ENCODE assay signal across 1 cellular context in the genomic region with DNA sequence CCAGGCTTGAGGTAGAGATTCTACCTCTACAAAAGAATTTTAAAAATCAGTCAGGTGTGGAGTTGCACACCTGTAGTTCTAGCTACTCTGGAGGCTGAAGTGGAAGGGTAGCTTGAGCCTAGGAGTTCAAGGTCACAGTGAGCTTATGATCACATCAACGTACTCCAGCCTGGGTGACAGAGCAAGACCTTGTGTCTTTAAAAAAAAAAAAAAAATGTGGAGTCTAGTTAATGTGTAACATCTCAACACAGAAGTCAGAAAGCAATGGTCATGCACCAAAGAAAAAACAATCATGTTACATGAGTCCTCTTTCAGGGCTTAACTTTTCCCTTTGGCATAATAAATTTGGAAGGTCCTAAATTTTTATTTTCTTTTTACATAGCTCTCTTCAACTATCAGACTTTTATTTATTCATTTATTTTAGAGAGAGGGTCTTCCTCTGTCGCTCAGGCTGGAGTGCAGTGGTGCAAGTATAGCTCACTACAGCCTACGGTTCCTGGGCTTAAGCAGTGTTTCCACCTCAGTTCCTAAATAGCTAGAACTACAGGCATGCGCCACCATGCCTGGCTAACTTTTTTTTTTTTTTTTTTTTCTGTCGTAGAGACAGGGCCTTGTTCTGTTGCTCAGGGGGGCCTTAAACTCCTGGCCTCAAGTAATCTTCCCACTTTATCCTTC.
TF ChIP-seq lines count a peak whose summit lies in the region.

No MANE protein-coding gene starts in this region.

TF ChIP-seq in HepG2, 621 proteins besides CTCF, POLR2A, EP300 and RAD21 (continued from another document and continues in another):
- TF ChIP-seq, protein P1, sequence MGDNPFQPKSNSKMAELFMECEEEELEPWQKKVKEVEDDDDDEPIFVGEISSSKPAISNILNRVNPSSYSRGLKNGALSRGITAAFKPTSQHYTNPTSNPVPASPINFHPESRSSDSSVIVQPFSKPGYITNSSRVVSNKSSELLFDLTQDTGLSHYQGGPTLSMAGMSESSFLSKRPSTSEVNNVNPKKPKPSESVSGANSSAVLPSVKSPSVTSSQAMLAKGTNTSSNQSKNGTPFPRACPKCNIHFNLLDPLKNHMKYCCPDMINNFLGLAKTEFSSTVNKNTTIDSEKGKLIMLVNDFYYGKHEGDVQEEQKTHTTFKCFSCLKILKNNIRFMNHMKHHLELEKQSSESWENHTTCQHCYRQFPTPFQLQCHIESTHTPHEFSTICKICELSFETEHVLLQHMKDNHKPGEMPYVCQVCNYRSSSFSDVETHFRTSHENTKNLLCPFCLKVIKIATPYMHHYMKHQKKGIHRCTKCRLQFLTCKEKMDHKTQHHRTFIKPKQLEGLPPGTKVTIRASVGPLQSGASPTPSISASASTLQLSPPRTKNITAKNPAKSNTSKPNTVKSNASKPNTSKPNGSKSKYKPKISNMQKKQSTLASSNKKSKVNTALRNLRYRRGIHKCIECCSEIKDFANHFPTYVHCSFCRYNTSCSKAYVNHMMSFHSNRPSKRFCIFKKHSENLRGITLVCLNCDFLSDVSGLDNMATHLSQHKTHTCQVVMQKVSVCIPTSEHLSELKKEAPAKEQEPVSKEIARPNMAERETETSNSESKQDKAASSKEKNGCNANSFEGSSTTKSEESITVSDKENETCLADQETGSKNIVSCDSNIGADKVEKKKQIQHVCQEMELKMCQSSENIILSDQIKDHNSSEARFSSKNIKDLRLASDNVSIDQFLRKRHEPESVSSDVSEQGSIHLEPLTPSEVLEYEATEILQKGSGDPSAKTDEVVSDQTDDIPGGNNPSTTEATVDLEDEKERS (CRISPR knock-in tag; IDR thresholded peaks at IDR 0.05): peak; percentile 16; the same call in 1 of the 2 replicates
- TF ChIP-seq TCF7 (IDR thresholded peaks at IDR 0.05; ENCODE audit: low read depth): 0 out of 2 replicates have a peak, but pooled peaks have one; percentile 8
- TF ChIP-seq NR2F6 (IDR thresholded peaks at IDR 0.05): 0 out of 2 replicates have a peak, but pooled peaks have one; percentile 21
- TF ChIP-seq NR2F6 (CRISPR knock-in tag; IDR thresholded peaks at IDR 0.05): peak; percentile 73
- peak; percentile 14; the same call in 1 of the 2 replicates for TF ChIP-seq KAT8 (CRISPR knock-in tag; IDR thresholded peaks at IDR 0.05)
- TF ChIP-seq, protein P2, sequence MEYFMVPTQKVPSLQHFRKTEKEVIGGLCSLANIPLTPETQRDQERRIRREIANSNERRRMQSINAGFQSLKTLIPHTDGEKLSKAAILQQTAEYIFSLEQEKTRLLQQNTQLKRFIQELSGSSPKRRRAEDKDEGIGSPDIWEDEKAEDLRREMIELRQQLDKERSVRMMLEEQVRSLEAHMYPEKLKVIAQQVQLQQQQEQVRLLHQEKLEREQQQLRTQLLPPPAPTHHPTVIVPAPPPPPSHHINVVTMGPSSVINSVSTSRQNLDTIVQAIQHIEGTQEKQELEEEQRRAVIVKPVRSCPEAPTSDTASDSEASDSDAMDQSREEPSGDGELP (IDR thresholded peaks at IDR 0.05; ENCODE audit: borderline replicate concordance, low read depth): peak; percentile 27; the same call in 1 of the 2 replicates
- TF ChIP-seq CREB1 (IDR thresholded peaks at IDR 0.05): no peak
- 0 out of 2 replicates have a peak, but pooled peaks have one; percentile 18 for TF ChIP-seq CREB1 (CRISPR knock-in tag; IDR thresholded peaks at IDR 0.05)
- 0 out of 2 replicates have a peak, but pooled peaks have one; percentile 42 for TF ChIP-seq ZNF292 (CRISPR knock-in tag; IDR thresholded peaks at IDR 0.05; ENCODE audit: borderline replicate concordance, low read depth)
- TF ChIP-seq, protein P3, sequence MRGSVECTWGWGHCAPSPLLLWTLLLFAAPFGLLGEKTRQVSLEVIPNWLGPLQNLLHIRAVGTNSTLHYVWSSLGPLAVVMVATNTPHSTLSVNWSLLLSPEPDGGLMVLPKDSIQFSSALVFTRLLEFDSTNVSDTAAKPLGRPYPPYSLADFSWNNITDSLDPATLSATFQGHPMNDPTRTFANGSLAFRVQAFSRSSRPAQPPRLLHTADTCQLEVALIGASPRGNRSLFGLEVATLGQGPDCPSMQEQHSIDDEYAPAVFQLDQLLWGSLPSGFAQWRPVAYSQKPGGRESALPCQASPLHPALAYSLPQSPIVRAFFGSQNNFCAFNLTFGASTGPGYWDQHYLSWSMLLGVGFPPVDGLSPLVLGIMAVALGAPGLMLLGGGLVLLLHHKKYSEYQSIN (CRISPR knock-in tag; IDR thresholded peaks at IDR 0.05; ENCODE audit: borderline replicate concordance): no peak
- TF ChIP-seq HDAC1 (CRISPR knock-in tag; IDR thresholded peaks at IDR 0.05): 0 out of 2 replicates have a peak, but pooled peaks have one; percentile 24
- no peak for TF ChIP-seq ISL2 (CRISPR knock-in tag; IDR thresholded peaks at IDR 0.05)
- TF ChIP-seq, protein P4, sequence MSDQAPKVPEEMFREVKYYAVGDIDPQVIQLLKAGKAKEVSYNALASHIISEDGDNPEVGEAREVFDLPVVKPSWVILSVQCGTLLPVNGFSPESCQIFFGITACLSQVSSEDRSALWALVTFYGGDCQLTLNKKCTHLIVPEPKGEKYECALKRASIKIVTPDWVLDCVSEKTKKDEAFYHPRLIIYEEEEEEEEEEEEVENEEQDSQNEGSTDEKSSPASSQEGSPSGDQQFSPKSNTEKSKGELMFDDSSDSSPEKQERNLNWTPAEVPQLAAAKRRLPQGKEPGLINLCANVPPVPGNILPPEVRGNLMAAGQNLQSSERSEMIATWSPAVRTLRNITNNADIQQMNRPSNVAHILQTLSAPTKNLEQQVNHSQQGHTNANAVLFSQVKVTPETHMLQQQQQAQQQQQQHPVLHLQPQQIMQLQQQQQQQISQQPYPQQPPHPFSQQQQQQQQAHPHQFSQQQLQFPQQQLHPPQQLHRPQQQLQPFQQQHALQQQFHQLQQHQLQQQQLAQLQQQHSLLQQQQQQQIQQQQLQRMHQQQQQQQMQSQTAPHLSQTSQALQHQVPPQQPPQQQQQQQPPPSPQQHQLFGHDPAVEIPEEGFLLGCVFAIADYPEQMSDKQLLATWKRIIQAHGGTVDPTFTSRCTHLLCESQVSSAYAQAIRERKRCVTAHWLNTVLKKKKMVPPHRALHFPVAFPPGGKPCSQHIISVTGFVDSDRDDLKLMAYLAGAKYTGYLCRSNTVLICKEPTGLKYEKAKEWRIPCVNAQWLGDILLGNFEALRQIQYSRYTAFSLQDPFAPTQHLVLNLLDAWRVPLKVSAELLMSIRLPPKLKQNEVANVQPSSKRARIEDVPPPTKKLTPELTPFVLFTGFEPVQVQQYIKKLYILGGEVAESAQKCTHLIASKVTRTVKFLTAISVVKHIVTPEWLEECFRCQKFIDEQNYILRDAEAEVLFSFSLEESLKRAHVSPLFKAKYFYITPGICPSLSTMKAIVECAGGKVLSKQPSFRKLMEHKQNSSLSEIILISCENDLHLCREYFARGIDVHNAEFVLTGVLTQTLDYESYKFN (CRISPR knock-in tag; conservative IDR thresholded peaks at IDR 0.05): peak; percentile 87
- TF ChIP-seq KDM6A (CRISPR knock-in tag; IDR thresholded peaks at IDR 0.05; ENCODE audit: low read depth): peak; percentile 65
- TF ChIP-seq ZEB1 (IDR thresholded peaks at IDR 0.05; ENCODE audit: insufficient replicate concordance, low read depth): peak; percentile 63
- TF ChIP-seq, protein P5, sequence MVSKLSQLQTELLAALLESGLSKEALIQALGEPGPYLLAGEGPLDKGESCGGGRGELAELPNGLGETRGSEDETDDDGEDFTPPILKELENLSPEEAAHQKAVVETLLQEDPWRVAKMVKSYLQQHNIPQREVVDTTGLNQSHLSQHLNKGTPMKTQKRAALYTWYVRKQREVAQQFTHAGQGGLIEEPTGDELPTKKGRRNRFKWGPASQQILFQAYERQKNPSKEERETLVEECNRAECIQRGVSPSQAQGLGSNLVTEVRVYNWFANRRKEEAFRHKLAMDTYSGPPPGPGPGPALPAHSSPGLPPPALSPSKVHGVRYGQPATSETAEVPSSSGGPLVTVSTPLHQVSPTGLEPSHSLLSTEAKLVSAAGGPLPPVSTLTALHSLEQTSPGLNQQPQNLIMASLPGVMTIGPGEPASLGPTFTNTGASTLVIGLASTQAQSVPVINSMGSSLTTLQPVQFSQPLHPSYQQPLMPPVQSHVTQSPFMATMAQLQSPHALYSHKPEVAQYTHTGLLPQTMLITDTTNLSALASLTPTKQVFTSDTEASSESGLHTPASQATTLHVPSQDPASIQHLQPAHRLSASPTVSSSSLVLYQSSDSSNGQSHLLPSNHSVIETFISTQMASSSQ (IDR thresholded peaks at IDR 0.05; ENCODE audit: low read depth): peak; percentile 98
- TF ChIP-seq, protein P5 (CRISPR knock-in tag; IDR thresholded peaks at IDR 0.05; ENCODE audit: borderline replicate concordance): peak; percentile 97
- TF ChIP-seq ZC3H13 (CRISPR knock-in tag; IDR thresholded peaks at IDR 0.05): no peak
- TF ChIP-seq HMG20A (CRISPR knock-in tag; IDR thresholded peaks at IDR 0.05; ENCODE audit: borderline replicate concordance): peak; percentile 30; the same call in 1 of the 2 replicates
- TF ChIP-seq JUN (CRISPR knock-in tag; IDR thresholded peaks at IDR 0.05): no peak
- 0 out of 2 replicates have a peak, but pooled peaks have one; percentile 21 for TF ChIP-seq PHF21A (CRISPR knock-in tag; IDR thresholded peaks at IDR 0.05)
- TF ChIP-seq FOSL2 (CRISPR knock-in tag; IDR thresholded peaks at IDR 0.05): peak; percentile 10; the same call in 1 of the 2 replicates
- peak; percentile 45; the same call in 1 of the 2 replicates for TF ChIP-seq FOXK2 (IDR thresholded peaks at IDR 0.05)
- peak; percentile 23; the same call in 1 of the 2 replicates for TF ChIP-seq ZNF614 (CRISPR knock-in tag; IDR thresholded peaks at IDR 0.05; ENCODE audit: borderline replicate concordance)
- TF ChIP-seq, protein P6, sequence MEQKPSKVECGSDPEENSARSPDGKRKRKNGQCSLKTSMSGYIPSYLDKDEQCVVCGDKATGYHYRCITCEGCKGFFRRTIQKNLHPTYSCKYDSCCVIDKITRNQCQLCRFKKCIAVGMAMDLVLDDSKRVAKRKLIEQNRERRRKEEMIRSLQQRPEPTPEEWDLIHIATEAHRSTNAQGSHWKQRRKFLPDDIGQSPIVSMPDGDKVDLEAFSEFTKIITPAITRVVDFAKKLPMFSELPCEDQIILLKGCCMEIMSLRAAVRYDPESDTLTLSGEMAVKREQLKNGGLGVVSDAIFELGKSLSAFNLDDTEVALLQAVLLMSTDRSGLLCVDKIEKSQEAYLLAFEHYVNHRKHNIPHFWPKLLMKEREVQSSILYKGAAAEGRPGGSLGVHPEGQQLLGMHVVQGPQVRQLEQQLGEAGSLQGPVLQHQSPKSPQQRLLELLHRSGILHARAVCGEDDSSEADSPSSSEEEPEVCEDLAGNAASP (CRISPR knock-in tag; IDR thresholded peaks at IDR 0.05; ENCODE audit: borderline replicate concordance): peak; percentile 50; the same call in 1 of the 2 replicates
- no peak for TF ChIP-seq RBM39 (IDR thresholded peaks at IDR 0.05; ENCODE audit: low read depth, low read length, poor library complexity, severe bottlenecking)
- TF ChIP-seq, protein P7, sequence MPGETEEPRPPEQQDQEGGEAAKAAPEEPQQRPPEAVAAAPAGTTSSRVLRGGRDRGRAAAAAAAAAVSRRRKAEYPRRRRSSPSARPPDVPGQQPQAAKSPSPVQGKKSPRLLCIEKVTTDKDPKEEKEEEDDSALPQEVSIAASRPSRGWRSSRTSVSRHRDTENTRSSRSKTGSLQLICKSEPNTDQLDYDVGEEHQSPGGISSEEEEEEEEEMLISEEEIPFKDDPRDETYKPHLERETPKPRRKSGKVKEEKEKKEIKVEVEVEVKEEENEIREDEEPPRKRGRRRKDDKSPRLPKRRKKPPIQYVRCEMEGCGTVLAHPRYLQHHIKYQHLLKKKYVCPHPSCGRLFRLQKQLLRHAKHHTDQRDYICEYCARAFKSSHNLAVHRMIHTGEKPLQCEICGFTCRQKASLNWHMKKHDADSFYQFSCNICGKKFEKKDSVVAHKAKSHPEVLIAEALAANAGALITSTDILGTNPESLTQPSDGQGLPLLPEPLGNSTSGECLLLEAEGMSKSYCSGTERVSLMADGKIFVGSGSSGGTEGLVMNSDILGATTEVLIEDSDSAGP (CRISPR knock-in tag; IDR thresholded peaks at IDR 0.05; ENCODE audit: borderline replicate concordance): peak; percentile 97
- 0 out of 2 replicates have a peak, but pooled peaks have one; percentile 16 for TF ChIP-seq REPIN1 (CRISPR knock-in tag; IDR thresholded peaks at IDR 0.05; ENCODE audit: borderline replicate concordance, low read depth)
- TF ChIP-seq SAP130 (CRISPR knock-in tag; IDR thresholded peaks at IDR 0.05; ENCODE audit: low read depth): peak; percentile 58
- TF ChIP-seq PITX1 (CRISPR knock-in tag; IDR thresholded peaks at IDR 0.05): peak; percentile 38; the same call in 1 of the 2 replicates
- TF ChIP-seq ATM (IDR thresholded peaks at IDR 0.05; ENCODE audit: borderline replicate concordance): no peak
- no peak for TF ChIP-seq FLYWCH1 (CRISPR knock-in tag; IDR thresholded peaks at IDR 0.05)
- peak; percentile 98 for TF ChIP-seq HNRNPUL1 (IDR thresholded peaks at IDR 0.05; ENCODE audit: low read depth, low read length)
- TF ChIP-seq, protein P8, sequence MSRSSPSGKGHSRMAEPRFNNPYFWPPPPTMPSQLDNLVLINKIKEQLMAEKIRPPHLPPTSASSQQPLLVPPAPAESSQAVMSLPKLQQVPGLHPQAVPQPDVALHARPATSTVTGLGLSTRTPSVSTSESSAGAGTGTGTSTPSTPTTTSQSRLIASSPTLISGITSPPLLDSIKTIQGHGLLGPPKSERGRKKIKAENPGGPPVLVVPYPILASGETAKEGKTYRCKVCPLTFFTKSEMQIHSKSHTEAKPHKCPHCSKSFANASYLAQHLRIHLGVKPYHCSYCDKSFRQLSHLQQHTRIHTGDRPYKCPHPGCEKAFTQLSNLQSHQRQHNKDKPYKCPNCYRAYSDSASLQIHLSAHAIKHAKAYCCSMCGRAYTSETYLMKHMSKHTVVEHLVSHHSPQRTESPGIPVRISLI (CRISPR knock-in tag; IDR thresholded peaks at IDR 0.05; ENCODE audit: borderline replicate concordance): peak; percentile 98
